ENCODE assay signal across 17 cellular contexts in the genomic region with DNA sequence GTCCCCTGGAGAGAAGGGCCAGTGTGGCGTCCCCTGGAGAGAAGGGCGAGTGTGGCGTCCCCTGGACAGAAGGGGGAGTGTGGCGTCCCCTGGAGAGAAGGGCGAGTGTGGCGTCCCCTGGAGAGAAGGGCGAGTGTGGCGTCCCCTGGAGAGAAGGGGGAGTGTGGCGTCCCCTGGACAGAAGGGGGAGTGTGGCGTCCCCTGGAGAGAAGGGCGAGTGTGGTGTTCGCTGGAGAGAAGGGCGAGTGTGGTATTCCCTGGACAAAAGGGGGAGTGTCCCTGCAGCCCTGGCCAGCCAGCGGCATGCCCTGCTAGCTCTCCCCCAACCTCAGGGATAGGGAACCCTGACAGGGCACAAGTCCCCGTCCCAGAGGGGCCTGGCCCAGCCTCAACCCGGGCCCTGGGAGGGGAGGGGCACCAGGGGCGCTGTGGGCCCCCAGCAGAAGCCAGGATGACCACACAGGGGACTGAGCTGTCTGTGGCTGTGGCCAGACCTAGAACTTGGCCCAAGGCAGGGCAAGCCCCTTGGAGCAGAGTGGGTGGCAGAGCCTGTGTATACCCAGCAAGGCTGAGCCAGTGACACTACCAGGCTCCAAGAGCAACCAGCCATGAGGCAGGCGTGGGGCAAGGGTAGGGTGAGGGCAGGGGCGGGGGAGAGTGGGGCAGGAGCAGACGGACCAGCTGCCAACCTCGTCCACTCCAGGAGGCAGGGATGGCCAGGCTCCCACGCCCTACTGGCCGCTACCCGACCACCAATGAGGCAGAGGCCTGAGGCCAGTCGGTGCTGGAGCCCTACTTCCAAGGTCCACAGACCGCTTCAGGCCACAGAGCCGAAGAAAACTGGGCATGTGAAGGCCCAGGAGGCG. TPM values are rescaled to one million over a fixed set of nuclear protein-coding genes. Genes with fewer than 3 reads are reported as not detected.
DNase-seq lines count a peak whose midpoint lies in the region; ATAC-seq and TF ChIP-seq lines count a peak whose summit lies in the region.
"Had no signal": no experiment of that assay in that cellular context is flagged by ENCODE, and none has a peak within 500 bp of the region (broad histone marks: within the 10 kb centered on the region; RNA-seq: fewer than 3 reads in every experiment).

No MANE protein-coding gene starts in this region.

- H3K9me3 Mint-ChIP-seq in CD4-positive, alpha-beta T cell, result no peaks in the 10 kb centered on the region
- no peaks in the 10 kb centered on the region for H3K9me3 Mint-ChIP-seq in activated T-helper 1 cell treated with anti-CD3 and anti-CD28 coated beads, Interleukin-12 subunit alpha, Interleukin-12 subunit beta, Interleukin-2, Interleukin-4 antibody, amounts not matched to agents 30 ng/mL and 10 ng/mL and 1 ng/mL, durations not matched to agents 14 hours and 24 hours and 36 hours
- H3K9me3 Mint-ChIP-seq: HFFc6 had no signal

- H3K27me3 Mint-ChIP-seq in CD4-positive, alpha-beta T cell, result no peaks in the 10 kb centered on the region
- H3K27me3 Mint-ChIP-seq in activated T-helper 1 cell treated with anti-CD3 and anti-CD28 coated beads, Interleukin-12 subunit alpha, Interleukin-12 subunit beta, Interleukin-2, Interleukin-4 antibody, amounts not matched to agents 30 ng/mL and 10 ng/mL and 1 ng/mL, durations not matched to agents 14 hours and 24 hours and 36 hours (ENCODE audit: insufficient read depth), result no peaks in the 10 kb centered on the region

- H3K4me1 Mint-ChIP-seq in CD4-positive, alpha-beta T cell (ENCODE audit: low read depth), result peaks cover 2% of the 10 kb centered on the region
- peaks cover 6% of the 10 kb centered on the region for H3K4me1 Mint-ChIP-seq in activated T-helper 1 cell treated with anti-CD3 and anti-CD28 coated beads, Interleukin-12 subunit alpha, Interleukin-12 subunit beta, Interleukin-2, Interleukin-4 antibody, amounts not matched to agents 30 ng/mL and 10 ng/mL and 1 ng/mL, durations not matched to agents 14 hours and 24 hours and 36 hours (ENCODE audit: low read depth)

- POLR2A ChIA-PET in CD4-positive, alpha-beta T cell (lab: Charles Lee), result no interaction called here

- TF ChIP-seq CTCF in CD4-positive, alpha-beta T cell (IDR thresholded peaks at IDR 0.05), result no peak
- no peak for TF ChIP-seq CTCF in upper lobe of right lung (IDR thresholded peaks at IDR 0.05)

- no peaks in the 10 kb centered on the region for H3K9me3 ChIP-seq in CD4-positive, alpha-beta T cell (ENCODE audit: control insufficient read depth, low read length)
- no peaks in the 10 kb centered on the region for H3K9me3 ChIP-seq in upper lobe of right lung
- H3K9me3 ChIP-seq: BE2C, SJSA1 had no signal

- intact Hi-C loops in CD4-positive, alpha-beta T cell (cut with DNase I, micrococcal nuclease), result no loop called here
- intact Hi-C loops in activated T-helper 1 cell treated with anti-CD3 and anti-CD28 coated beads, Interleukin-12 subunit alpha, Interleukin-12 subunit beta, Interleukin-2, Interleukin-4 antibody, amounts not matched to agents 30 ng/mL and 10 ng/mL and 1 ng/mL, durations not matched to agents 14 hours and 24 hours and 36 hours (cut with micrococcal nuclease), result no loop called here
- intact Hi-C loops in upper lobe of right lung (cut with DNase I), result no loop called here

- H3K36me3 Mint-ChIP-seq in CD4-positive, alpha-beta T cell (ENCODE audit: low read depth), result peaks cover 12% of the 10 kb centered on the region
- peaks cover 2% of the 10 kb centered on the region for H3K36me3 Mint-ChIP-seq in activated T-helper 1 cell treated with anti-CD3 and anti-CD28 coated beads, Interleukin-12 subunit alpha, Interleukin-12 subunit beta, Interleukin-2, Interleukin-4 antibody, amounts not matched to agents 30 ng/mL and 10 ng/mL and 1 ng/mL, durations not matched to agents 14 hours and 24 hours and 36 hours (ENCODE audit: low read depth)

- no peak for ATAC-seq in CD4-positive, alpha-beta T cell (ENCODE audit: poor library complexity)
- ATAC-seq in left lobe of liver, result no peak
- no peak for ATAC-seq in upper lobe of right lung
- no peak for ATAC-seq in GM21723 (IDR thresholded peaks at IDR 0.05; ENCODE audit: unreplicated experiment)

- H3K4me3 ChIP-seq in upper lobe of right lung, result no peak overlapping the region
- H3K4me3 ChIP-seq: SJSA1 had no signal

- CTCF ChIA-PET in CD4-positive, alpha-beta T cell (lab: Charles Lee), result no interaction called here

- DNase-seq in CD4-positive, alpha-beta T cell, result no peak
- DNase-seq in activated T-helper 1 cell treated with anti-CD3 and anti-CD28 coated beads, Interleukin-12 subunit alpha, Interleukin-12 subunit beta, Interleukin-2, Interleukin-4 antibody, amounts not matched to agents 30 ng/mL and 10 ng/mL and 1 ng/mL, durations not matched to agents 14 hours and 24 hours and 36 hours (ENCODE audit: low spot score), result no peak
- DNase-seq in left lobe of liver (ENCODE audit: low spot score) (peak; percentile 44), upper lobe of right lung (peak; percentile 63), SKM-1 treated with dmso at 0.1 percent for 144 hours (lab: John Stamatoyannopoulos, UW; ENCODE audit: unreplicated experiment) (no peak), iPS-NIHi7 (ENCODE audit: extremely low spot score) (no peak)
- DNase-seq: BE2C, HFFc6, IMR-90, Kasumi-1, NCI-H1105 treated with DMSO at 0.1 percent for 48 hours, NCI-H1694 treated with DMSO at 0.1 percent for 48 hours, NCI-H226, NCI-H526 treated with DMSO at 0.1 percent for 48 hours had no signal

- H3K27me3 ChIP-seq in CD4-positive, alpha-beta T cell (ENCODE audit: control insufficient read depth, insufficient read depth, low read length), result no peaks in the 10 kb centered on the region
- H3K27me3 ChIP-seq in upper lobe of right lung, result no peaks in the 10 kb centered on the region
- H3K27me3 ChIP-seq: BE2C, SJSA1 had no signal

- H3K27ac Mint-ChIP-seq in CD4-positive, alpha-beta T cell, result no peak overlapping the region
- no peak overlapping the region for H3K27ac Mint-ChIP-seq in activated T-helper 1 cell treated with anti-CD3 and anti-CD28 coated beads, Interleukin-12 subunit alpha, Interleukin-12 subunit beta, Interleukin-2, Interleukin-4 antibody, amounts not matched to agents 30 ng/mL and 10 ng/mL and 1 ng/mL, durations not matched to agents 14 hours and 24 hours and 36 hours
- H3K27ac Mint-ChIP-seq: HFFc6 had no signal

- H3K4me3 Mint-ChIP-seq in CD4-positive, alpha-beta T cell, result peak overlapping the region; percentile 66
- H3K4me3 Mint-ChIP-seq in activated T-helper 1 cell treated with anti-CD3 and anti-CD28 coated beads, Interleukin-12 subunit alpha, Interleukin-12 subunit beta, Interleukin-2, Interleukin-4 antibody, amounts not matched to agents 30 ng/mL and 10 ng/mL and 1 ng/mL, durations not matched to agents 14 hours and 24 hours and 36 hours, result peak overlapping the region; percentile 30
- H3K4me3 Mint-ChIP-seq: HFFc6 had no signal

- H3K4me1 ChIP-seq in upper lobe of right lung, result peaks cover 14% of the 10 kb centered on the region
- H3K4me1 ChIP-seq: BE2C had no signal

- H3K27ac ChIP-seq in CD4-positive, alpha-beta T cell (ENCODE audit: low read depth, low read length), result no peak overlapping the region
- H3K27ac ChIP-seq in upper lobe of right lung, result no peak overlapping the region
- H3K27ac ChIP-seq: SJSA1 had no signal

- peaks cover 27% of the 10 kb centered on the region for H3K36me3 ChIP-seq in upper lobe of right lung

RNA-seq across cellular contexts. Expression of gene HRAS, which starts 4.2 kb away (rescaled TPM):
- total RNA-seq in CD4-positive, alpha-beta T cell, result 10 to 100 TPM; 23.7 to 23.9 TPM
- total RNA-seq in activated T-helper 1 cell treated with anti-CD3 and anti-CD28 coated beads, Interleukin-12 subunit alpha, Interleukin-12 subunit beta, Interleukin-2, Interleukin-4 antibody, amounts not matched to agents 30 ng/mL and 10 ng/mL and 1 ng/mL, durations not matched to agents 14 hours and 24 hours and 36 hours, result 76.6 and 88.7 TPM in 2 replicates
- total RNA-seq in left lobe of liver, result 12.9 TPM
- total RNA-seq in upper lobe of right lung, result 55.5 TPM

RNA-seq across cellular contexts. Expression of gene LRRC56, which starts 6.1 kb away (rescaled TPM):
- total RNA-seq in CD4-positive, alpha-beta T cell, result 1 to 10 TPM; 2.4 TPM
- total RNA-seq in activated T-helper 1 cell treated with anti-CD3 and anti-CD28 coated beads, Interleukin-12 subunit alpha, Interleukin-12 subunit beta, Interleukin-2, Interleukin-4 antibody, amounts not matched to agents 30 ng/mL and 10 ng/mL and 1 ng/mL, durations not matched to agents 14 hours and 24 hours and 36 hours, result 1.8 and 2.2 TPM in 2 replicates
- total RNA-seq in left lobe of liver (0.93 TPM), upper lobe of right lung (3.2 TPM)
- total RNA-seq: RPMI7951 had no signal

RNA-seq across cellular contexts. Expression of gene RNH1, which starts 24.2 kb away (rescaled TPM):
- 100 to 1,000 TPM; 131 to 132 TPM for total RNA-seq in CD4-positive, alpha-beta T cell
- 123 and 126 TPM in 2 replicates for total RNA-seq in activated T-helper 1 cell treated with anti-CD3 and anti-CD28 coated beads, Interleukin-12 subunit alpha, Interleukin-12 subunit beta, Interleukin-2, Interleukin-4 antibody, amounts not matched to agents 30 ng/mL and 10 ng/mL and 1 ng/mL, durations not matched to agents 14 hours and 24 hours and 36 hours
- 85.4 TPM for total RNA-seq in left lobe of liver
- total RNA-seq in upper lobe of right lung, result 245 TPM

RNA-seq across cellular contexts. Expression of gene LMNTD2, which starts 29.3 kb away (rescaled TPM):
- 10 to 100 TPM in 1 of 2 experiments, 1 to 10 TPM in 1; 8.2 to 10.3 TPM for total RNA-seq in CD4-positive, alpha-beta T cell
- 0.47 and 0.64 TPM in 2 replicates for total RNA-seq in activated T-helper 1 cell treated with anti-CD3 and anti-CD28 coated beads, Interleukin-12 subunit alpha, Interleukin-12 subunit beta, Interleukin-2, Interleukin-4 antibody, amounts not matched to agents 30 ng/mL and 10 ng/mL and 1 ng/mL, durations not matched to agents 14 hours and 24 hours and 36 hours
- total RNA-seq in left lobe of liver (13.4 TPM), upper lobe of right lung (5.9 TPM)

RNA-seq across cellular contexts. Expression of gene RASSF7, which starts 29.6 kb away (rescaled TPM):
- total RNA-seq in CD4-positive, alpha-beta T cell, result 10 to 100 TPM; 14.1 to 15.7 TPM
- 15.9 and 19.8 TPM in 2 replicates for total RNA-seq in activated T-helper 1 cell treated with anti-CD3 and anti-CD28 coated beads, Interleukin-12 subunit alpha, Interleukin-12 subunit beta, Interleukin-2, Interleukin-4 antibody, amounts not matched to agents 30 ng/mL and 10 ng/mL and 1 ng/mL, durations not matched to agents 14 hours and 24 hours and 36 hours
- total RNA-seq in left lobe of liver, result 36.6 TPM
- 76.7 TPM for total RNA-seq in upper lobe of right lung

Comparison
In these comparisons a context has a peak if more than half of its experiments do, and no peak if none do; other contexts are left out.
1. DNase-seq: peak in left lobe of liver (single experiment) and upper lobe of right lung (single experiment); none in CD4-positive, alpha-beta T cell (0 of 10), activated T-helper 1 cell treated with anti-CD3 and anti-CD28 coated beads, Interleukin-12 subunit alpha, Interleukin-12 subunit beta, Interleukin-2, Interleukin-4 antibody, amounts not matched to agents 30 ng/mL and 10 ng/mL and 1 ng/mL, durations not matched to agents 14 hours and 24 hours and 36 hours (single experiment), SKM-1 treated with dmso at 0.1 percent for 144 hours (single experiment) and iPS-NIHi7 (single experiment).